In the genomic region with DNA sequence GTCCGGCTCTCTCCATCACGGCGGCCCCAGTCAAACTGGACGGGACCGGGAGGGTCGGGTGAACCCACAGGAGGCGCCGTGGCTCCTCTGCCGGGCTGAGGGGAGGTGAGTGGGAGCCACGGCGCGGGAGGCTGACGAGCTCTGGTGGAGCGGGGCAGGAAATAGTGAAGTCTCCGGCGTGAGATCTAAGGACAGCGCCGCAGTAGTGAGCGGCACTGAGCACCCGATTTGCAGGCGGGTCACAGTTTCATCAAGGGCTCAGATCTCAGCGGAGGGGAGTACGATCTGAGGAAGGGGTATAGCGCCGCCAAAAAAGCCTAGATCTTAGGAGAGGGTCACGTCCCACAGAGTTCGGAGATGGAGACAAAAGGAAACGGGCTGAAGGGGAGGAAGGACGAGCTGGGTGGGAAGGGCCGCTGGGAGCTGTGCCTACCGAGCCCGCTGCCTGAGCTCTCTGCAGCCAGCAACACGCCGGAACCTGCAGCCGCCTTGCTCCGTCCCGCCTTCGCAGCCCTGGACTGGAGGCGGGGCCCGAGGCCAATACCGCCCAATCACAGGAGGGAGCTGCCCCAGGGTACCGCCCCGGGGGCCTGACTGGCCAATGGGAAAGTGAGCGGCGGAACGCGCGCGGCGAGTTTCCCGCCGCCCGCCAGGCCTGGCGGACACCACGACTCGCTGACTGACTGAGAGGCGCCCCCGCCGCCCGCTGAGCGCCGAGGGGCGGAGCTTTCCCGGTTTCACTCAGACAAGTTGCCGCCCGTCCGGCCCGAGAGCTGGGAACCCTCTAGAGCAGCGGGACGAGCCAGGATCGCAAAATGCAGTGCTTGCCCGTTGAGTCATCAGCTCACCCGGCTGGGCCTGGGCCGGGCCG, we compare ENCODE assay signal across 8 cellular contexts. TPM values are rescaled to one million over a fixed set of nuclear protein-coding genes. Genes with fewer than 3 reads are reported as not detected.
A peak's percentile ranks its signal among the peaks of the same experiment; 100 is the strongest.
DNase-seq lines count a peak whose midpoint lies in the region; ATAC-seq and TF ChIP-seq lines count a peak whose summit lies in the region.

No MANE protein-coding gene starts in this region.

- peak; percentile 98 for DNase-seq in NB4 (ENCODE audit: low read depth)
- peak; percentile 95 for DNase-seq in SK-N-DZ (ENCODE audit: low spot score)
- peak; percentile 94 for DNase-seq in activated naive CD4-positive, alpha-beta T cell treated with anti-CD3 and anti-CD28 coated beads, Interleukin-2, amount 50 U/mL, for 16 hours
- DNase-seq in germinal center (ENCODE audit: low spot score): peak; percentile 96
- peak; percentile 87 for DNase-seq in non-pigmented ciliary epithelial cell (ENCODE audit: low read depth)
- DNase-seq in superior temporal gyrus (ENCODE audit: extremely low spot score): peak; percentile 97

- peak; percentile 91 for ATAC-seq in HG02571 (IDR thresholded peaks at IDR 0.05; ENCODE audit: unreplicated experiment)

- peak; percentile 84 for TF ChIP-seq POLR2A in NB4 (IDR thresholded peaks at IDR 0.05; ENCODE audit: extremely low read depth, insufficient read length)

- TF ChIP-seq CTCF in NB4 (IDR thresholded peaks at IDR 0.05; ENCODE audit: low read depth, low read length): no peak

- H3K4me3 ChIP-seq in GM08714 (ENCODE audit: low read length) (peak overlapping the region; percentile 75; the same call in 1 of the 2 replicates), NB4 (ENCODE audit: low read depth, low read length) (peak overlapping the region; percentile 79)

RNA-seq across cellular contexts. Expression of a gene that starts 1.9 kb away (rescaled TPM):
- 0.81 TPM in 1 of 2 replicates, not detected in the other for polyA plus RNA-seq in SK-N-DZ (2014; cell fraction: cytosol; rRNA removed)
- polyA plus RNA-seq in SK-N-DZ (2014; cell fraction: nucleus; rRNA removed): 0.12 TPM in 1 of 2 replicates, not detected in the other

RNA-seq across cellular contexts. Expression of a gene that starts 25.2 kb away (rescaled TPM):
- 8.6 and 11.6 TPM in 2 replicates for polyA plus RNA-seq in SK-N-DZ (2014; cell fraction: cytosol; rRNA removed)
- polyA plus RNA-seq in SK-N-DZ (2014; cell fraction: nucleus; rRNA removed): 7.6 and 8.3 TPM in 2 replicates

RNA-seq across cellular contexts. Expression of a gene that starts 35.4 kb away (rescaled TPM):
- polyA plus RNA-seq in SK-N-DZ (2014; cell fraction: cytosol; rRNA removed): 4.3 and 5.4 TPM in 2 replicates
- polyA plus RNA-seq in SK-N-DZ (2014; cell fraction: nucleus; rRNA removed): 5.7 and 7.7 TPM in 2 replicates

RNA-seq across cellular contexts. Expression of a gene that starts 38.4 kb away (rescaled TPM):
- 22.8 and 25.8 TPM in 2 replicates for polyA plus RNA-seq in SK-N-DZ (2014; cell fraction: cytosol; rRNA removed)
- polyA plus RNA-seq in SK-N-DZ (2014; cell fraction: nucleus; rRNA removed): 18.4 and 19.8 TPM in 2 replicates

RNA-seq across cellular contexts. Expression of a gene that starts 48.9 kb away (rescaled TPM):
- polyA plus RNA-seq in SK-N-DZ (2014; cell fraction: cytosol; rRNA removed): 0.21 TPM in 1 of 2 replicates, not detected in the other
- not detected in 2 replicates for polyA plus RNA-seq in SK-N-DZ (2014; cell fraction: nucleus; rRNA removed)

Comparison
In these comparisons a context has a peak if more than half of its experiments do, and no peak if none do; other contexts are left out.
1. Peak in every context shown above with its lines: DNase-seq, ATAC-seq and H3K4me3 ChIP-seq.